ENCODE assay signal across 18 cellular contexts in the genomic region with DNA sequence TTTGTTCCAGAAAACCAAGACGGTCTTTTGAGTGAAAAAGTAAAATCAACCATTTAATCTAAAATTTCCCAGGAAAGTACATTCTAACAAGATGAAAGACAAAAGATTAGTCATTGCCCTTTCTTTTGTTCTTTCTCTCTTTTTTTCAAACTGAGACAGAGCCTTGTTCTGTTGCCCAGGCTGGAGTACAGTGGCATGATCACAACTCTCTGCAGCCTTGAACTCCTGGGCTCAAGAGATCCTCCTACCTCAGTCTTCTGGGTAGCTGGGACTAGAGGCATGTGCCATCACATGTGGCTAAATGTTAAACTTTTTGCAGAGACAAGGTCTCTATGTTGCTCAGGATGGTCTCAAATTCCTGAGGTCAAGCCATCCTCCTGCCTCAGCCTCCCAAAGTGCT.
A peak's percentile ranks its signal among the peaks of the same experiment; 100 is the strongest.
DNase-seq lines count a peak whose midpoint lies in the region; ATAC-seq and TF ChIP-seq lines count a peak whose summit lies in the region.
"Had no signal": no experiment of that assay in that cellular context is flagged by ENCODE, and none has a peak within 500 bp of the region (broad histone marks: within the 10 kb centered on the region; RNA-seq: fewer than 3 reads in every experiment).

No MANE protein-coding gene starts in this region.

- peaks cover 37% of the 10 kb centered on the region for H3K36me3 ChIP-seq in CD4-positive, CD25-positive, alpha-beta regulatory T cell (ENCODE audit: control insufficient read depth, insufficient read depth, low read length)
- H3K36me3 ChIP-seq in mesenchymal stem cell (ENCODE audit: control insufficient read depth in 1 of 2, insufficient read depth in 2 of 2, low read depth in 1 of 2, low read length in 2 of 2), result peaks cover 0 to 8% of the 10 kb centered on the region in 2 experiments

- H3K27me3 Mint-ChIP-seq in activated CD8-positive, alpha-beta T cell treated with anti-CD3 and anti-CD28 coated beads for 36 hours, result no peaks in the 10 kb centered on the region
- H3K27me3 Mint-ChIP-seq in activated CD8-positive, alpha-beta T cell treated with anti-CD3 and anti-CD28 coated beads, Interleukin-2, amount 10 ng/mL, durations not matched to agents 7 days and 5 days (ENCODE audit: low read depth), result no peaks in the 10 kb centered on the region
- H3K27me3 Mint-ChIP-seq in CD4-positive, CD25-positive, alpha-beta regulatory T cell, result no peaks in the 10 kb centered on the region
- H3K27me3 Mint-ChIP-seq in activated T-helper 1 cell treated with anti-CD3 and anti-CD28 coated beads, Interleukin-12 subunit alpha, Interleukin-12 subunit beta, Interleukin-2, Interleukin-4 antibody, amounts not matched to agents 30 ng/mL and 10 ng/mL and 1 ng/mL, durations not matched to agents 14 hours and 24 hours and 36 hours (ENCODE audit: insufficient read depth), result no peaks in the 10 kb centered on the region
- no peaks in the 10 kb centered on the region for H3K27me3 Mint-ChIP-seq in naive thymus-derived CD8-positive, alpha-beta T cell
- no peaks in the 10 kb centered on the region for H3K27me3 Mint-ChIP-seq in chondrocyte (ENCODE audit: low read depth)

- no peak for ATAC-seq in activated CD8-positive, alpha-beta T cell treated with anti-CD3 and anti-CD28 coated beads for 36 hours
- ATAC-seq in activated CD8-positive, alpha-beta T cell treated with anti-CD3 and anti-CD28 coated beads, Interleukin-2, amount 10 ng/mL, durations not matched to agents 7 days and 5 days, result no peak
- ATAC-seq in CD4-positive, CD25-positive, alpha-beta regulatory T cell (ENCODE audit: low read depth in 2 of 2), result no peak
- ATAC-seq in naive thymus-derived CD8-positive, alpha-beta T cell, result no peak
- no peak for ATAC-seq in GM18858 (IDR thresholded peaks at IDR 0.05; ENCODE audit: unreplicated experiment)
- ATAC-seq: K562 had no signal

- intact Hi-C loops in activated CD8-positive, alpha-beta T cell treated with anti-CD3 and anti-CD28 coated beads for 36 hours (cut with micrococcal nuclease), result no loop called here
- intact Hi-C loops in activated T-helper 1 cell treated with anti-CD3 and anti-CD28 coated beads, Interleukin-12 subunit alpha, Interleukin-12 subunit beta, Interleukin-2, Interleukin-4 antibody, amounts not matched to agents 30 ng/mL and 10 ng/mL and 1 ng/mL, durations not matched to agents 14 hours and 24 hours and 36 hours (cut with micrococcal nuclease), result no loop called here

- no peaks in the 10 kb centered on the region for H3K27me3 ChIP-seq in CD4-positive, CD25-positive, alpha-beta regulatory T cell (ENCODE audit: control insufficient read depth, insufficient read depth, low read length)
- no peaks in the 10 kb centered on the region for H3K27me3 ChIP-seq in mesenchymal stem cell (ENCODE audit: control insufficient read depth in 1 of 2, insufficient read depth in 1 of 2, low read length in 2 of 2)

- H3K4me3 Mint-ChIP-seq in activated CD8-positive, alpha-beta T cell treated with anti-CD3 and anti-CD28 coated beads for 36 hours, result no peak overlapping the region
- H3K4me3 Mint-ChIP-seq in activated CD8-positive, alpha-beta T cell treated with anti-CD3 and anti-CD28 coated beads, Interleukin-2, amount 10 ng/mL, durations not matched to agents 7 days and 5 days, result no peak overlapping the region
- no peak overlapping the region for H3K4me3 Mint-ChIP-seq in CD4-positive, CD25-positive, alpha-beta regulatory T cell
- H3K4me3 Mint-ChIP-seq in activated T-helper 1 cell treated with anti-CD3 and anti-CD28 coated beads, Interleukin-12 subunit alpha, Interleukin-12 subunit beta, Interleukin-2, Interleukin-4 antibody, amounts not matched to agents 30 ng/mL and 10 ng/mL and 1 ng/mL, durations not matched to agents 14 hours and 24 hours and 36 hours, result no peak overlapping the region
- H3K4me3 Mint-ChIP-seq in naive thymus-derived CD8-positive, alpha-beta T cell, result peak overlapping the region in 8 of 10 donors; percentile 5 to 54 (median 32)
- no peak overlapping the region for H3K4me3 Mint-ChIP-seq in chondrocyte (ENCODE audit: unreplicated experiment)

- peaks cover 8% of the 10 kb centered on the region for H3K4me1 ChIP-seq in CD4-positive, CD25-positive, alpha-beta regulatory T cell (ENCODE audit: control insufficient read depth, insufficient read depth, low read length, poor library complexity, severe bottlenecking)
- peaks cover 1% of the 10 kb centered on the region for H3K4me1 ChIP-seq in mesenchymal stem cell (ENCODE audit: control insufficient read depth, insufficient read depth, low read depth, low read length)

- H2BK120ac ChIP-seq in mesenchymal stem cell (ENCODE audit: low read depth, low read length), result no peak overlapping the region

- H2AFZ ChIP-seq in mesenchymal stem cell (ENCODE audit: low read depth, low read length), result no peak overlapping the region

- H3K9ac ChIP-seq in mesenchymal stem cell (ENCODE audit: low read length), result no peak overlapping the region

- no peak overlapping the region for H4K91ac ChIP-seq in mesenchymal stem cell (ENCODE audit: low read length)

- CTCF ChIA-PET in activated CD8-positive, alpha-beta T cell treated with anti-CD3 and anti-CD28 coated beads for 36 hours (lab: Charles Lee), result interaction anchor here (0.9 to 1.3 kb wide), 2 partner anchors 11 to 13 kb away, joined by 4 to 8 read pairs; no protein-coding TSS in a partner anchor
- CTCF ChIA-PET in activated CD8-positive, alpha-beta T cell treated with anti-CD3 and anti-CD28 coated beads, Interleukin-2, amount 10 ng/mL, durations not matched to agents 7 days and 5 days (lab: Charles Lee), result interaction anchor here (1.3 kb wide), 1 partner anchor 10 kb away, joined by 6 read pairs; no protein-coding TSS in a partner anchor

- H2BK15ac ChIP-seq in mesenchymal stem cell (ENCODE audit: low read depth, poor library complexity, severe bottlenecking), result no peak overlapping the region

- H3K4ac ChIP-seq in mesenchymal stem cell (ENCODE audit: low read depth in 1 of 2, low read length in 2 of 2), result no peak overlapping the region

- no peak overlapping the region for H3K23ac ChIP-seq in mesenchymal stem cell (ENCODE audit: low read length in 2 of 2)

- POLR2A ChIA-PET in activated CD8-positive, alpha-beta T cell treated with anti-CD3 and anti-CD28 coated beads for 36 hours (lab: Charles Lee), result no interaction called here
- POLR2A ChIA-PET in activated CD8-positive, alpha-beta T cell treated with anti-CD3 and anti-CD28 coated beads, Interleukin-2, amount 10 ng/mL, durations not matched to agents 7 days and 5 days (lab: Charles Lee), result no interaction called here
- POLR2A ChIA-PET in naive thymus-derived CD8-positive, alpha-beta T cell (lab: Charles Lee), result interaction anchor here (0.6 to 2.3 kb wide), 6 partner anchors 11 to 47 kb away, joined by 3 to 6 read pairs (median 4); no protein-coding TSS in a partner anchor

- no peak overlapping the region for H3K27ac ChIP-seq in CD4-positive, CD25-positive, alpha-beta regulatory T cell (ENCODE audit: insufficient read depth, low read length, poor library complexity, severe bottlenecking)
- H3K27ac ChIP-seq in mesenchymal stem cell (ENCODE audit: low read length, poor library complexity, severe bottlenecking), result no peak overlapping the region
- H3K27ac ChIP-seq: HL-60 had no signal

- no peak for TF ChIP-seq CTCF in activated CD8-positive, alpha-beta T cell treated with anti-CD3 and anti-CD28 coated beads for 36 hours (IDR thresholded peaks at IDR 0.05)
- no peak for TF ChIP-seq CTCF in chondrocyte (IDR thresholded peaks at IDR 0.05)

- no peak overlapping the region for H2BK12ac ChIP-seq in mesenchymal stem cell (ENCODE audit: low read length in 2 of 2)

- peaks cover 3% of the 10 kb centered on the region for H3K79me1 ChIP-seq in mesenchymal stem cell (replicated peaks; ENCODE audit: low read length, poor library complexity, severe bottlenecking)

- H3K4me3 ChIP-seq in CD4-positive, CD25-positive, alpha-beta regulatory T cell (ENCODE audit: low read depth, low read length), result no peak overlapping the region
- no peak overlapping the region for H3K4me3 ChIP-seq in mesenchymal stem cell (ENCODE audit: insufficient read depth in 1 of 2, low read depth in 1 of 2, low read length in 2 of 2)
- H3K4me3 ChIP-seq: K562 had no signal

- peak overlapping the region; percentile 77 for H3K27ac Mint-ChIP-seq in activated CD8-positive, alpha-beta T cell treated with anti-CD3 and anti-CD28 coated beads for 36 hours
- no peak overlapping the region for H3K27ac Mint-ChIP-seq in activated CD8-positive, alpha-beta T cell treated with anti-CD3 and anti-CD28 coated beads, Interleukin-2, amount 10 ng/mL, durations not matched to agents 7 days and 5 days
- H3K27ac Mint-ChIP-seq in CD4-positive, CD25-positive, alpha-beta regulatory T cell, result peak overlapping the region in 2 of 3 donors; percentile 17 to 90
- H3K27ac Mint-ChIP-seq in activated T-helper 1 cell treated with anti-CD3 and anti-CD28 coated beads, Interleukin-12 subunit alpha, Interleukin-12 subunit beta, Interleukin-2, Interleukin-4 antibody, amounts not matched to agents 30 ng/mL and 10 ng/mL and 1 ng/mL, durations not matched to agents 14 hours and 24 hours and 36 hours, result peak overlapping the region; percentile 41
- peak overlapping the region; percentile 62 to 94 (median 86) for H3K27ac Mint-ChIP-seq in naive thymus-derived CD8-positive, alpha-beta T cell
- no peak overlapping the region for H3K27ac Mint-ChIP-seq in chondrocyte (ENCODE audit: unreplicated experiment)

- H2BK5ac ChIP-seq in mesenchymal stem cell (ENCODE audit: low read depth, low read length, poor library complexity, severe bottlenecking), result no peak overlapping the region

- peaks cover 76% of the 10 kb centered on the region for H3K36me3 Mint-ChIP-seq in activated CD8-positive, alpha-beta T cell treated with anti-CD3 and anti-CD28 coated beads for 36 hours (ENCODE audit: low read depth)
- H3K36me3 Mint-ChIP-seq in activated CD8-positive, alpha-beta T cell treated with anti-CD3 and anti-CD28 coated beads, Interleukin-2, amount 10 ng/mL, durations not matched to agents 7 days and 5 days (ENCODE audit: low read depth), result peaks cover 71% of the 10 kb centered on the region
- H3K36me3 Mint-ChIP-seq in CD4-positive, CD25-positive, alpha-beta regulatory T cell, result peaks cover 56% of the 10 kb centered on the region
- peaks cover 61% of the 10 kb centered on the region for H3K36me3 Mint-ChIP-seq in activated T-helper 1 cell treated with anti-CD3 and anti-CD28 coated beads, Interleukin-12 subunit alpha, Interleukin-12 subunit beta, Interleukin-2, Interleukin-4 antibody, amounts not matched to agents 30 ng/mL and 10 ng/mL and 1 ng/mL, durations not matched to agents 14 hours and 24 hours and 36 hours (ENCODE audit: low read depth)
- peaks cover 37 to 87% (median 70%) of the 10 kb centered on the region in 3 donors for H3K36me3 Mint-ChIP-seq in naive thymus-derived CD8-positive, alpha-beta T cell
- peaks cover 51% of the 10 kb centered on the region for H3K36me3 Mint-ChIP-seq in chondrocyte (ENCODE audit: low read depth)

- H3K18ac ChIP-seq in mesenchymal stem cell (ENCODE audit: low read depth in 1 of 2, low read length in 2 of 2), result no peak overlapping the region

- H4K8ac ChIP-seq in mesenchymal stem cell (ENCODE audit: low read length), result no peak overlapping the region

- no peak overlapping the region for H2AK5ac ChIP-seq in mesenchymal stem cell (ENCODE audit: low read length, severe bottlenecking)

- H3K4me1 Mint-ChIP-seq in activated CD8-positive, alpha-beta T cell treated with anti-CD3 and anti-CD28 coated beads for 36 hours (ENCODE audit: low read depth), result peaks cover 68% of the 10 kb centered on the region
- peaks cover 26% of the 10 kb centered on the region for H3K4me1 Mint-ChIP-seq in activated CD8-positive, alpha-beta T cell treated with anti-CD3 and anti-CD28 coated beads, Interleukin-2, amount 10 ng/mL, durations not matched to agents 7 days and 5 days (ENCODE audit: low read depth)
- peaks cover 14 to 54% (median 25%) of the 10 kb centered on the region in 4 donors for H3K4me1 Mint-ChIP-seq in CD4-positive, CD25-positive, alpha-beta regulatory T cell
- peaks cover 31% of the 10 kb centered on the region for H3K4me1 Mint-ChIP-seq in activated T-helper 1 cell treated with anti-CD3 and anti-CD28 coated beads, Interleukin-12 subunit alpha, Interleukin-12 subunit beta, Interleukin-2, Interleukin-4 antibody, amounts not matched to agents 30 ng/mL and 10 ng/mL and 1 ng/mL, durations not matched to agents 14 hours and 24 hours and 36 hours (ENCODE audit: low read depth)
- H3K4me1 Mint-ChIP-seq in naive thymus-derived CD8-positive, alpha-beta T cell, result peaks cover 35 to 82% (median 78%) of the 10 kb centered on the region in 4 donors
- peaks cover 45% of the 10 kb centered on the region for H3K4me1 Mint-ChIP-seq in chondrocyte (ENCODE audit: low read depth)

- no peak overlapping the region for H3K4me2 ChIP-seq in mesenchymal stem cell (ENCODE audit: low read length, poor library complexity, severe bottlenecking)

- 88% methylated on average over 1 of the region's 1 CpG for WGBS in mesenchymal stem cell

- H3K9me3 Mint-ChIP-seq in activated CD8-positive, alpha-beta T cell treated with anti-CD3 and anti-CD28 coated beads for 36 hours, result peaks cover 12% of the 10 kb centered on the region
- no peaks in the 10 kb centered on the region for H3K9me3 Mint-ChIP-seq in activated CD8-positive, alpha-beta T cell treated with anti-CD3 and anti-CD28 coated beads, Interleukin-2, amount 10 ng/mL, durations not matched to agents 7 days and 5 days (ENCODE audit: insufficient read depth)
- H3K9me3 Mint-ChIP-seq in CD4-positive, CD25-positive, alpha-beta regulatory T cell, result no peaks in the 10 kb centered on the region
- peaks cover 12% of the 10 kb centered on the region for H3K9me3 Mint-ChIP-seq in activated T-helper 1 cell treated with anti-CD3 and anti-CD28 coated beads, Interleukin-12 subunit alpha, Interleukin-12 subunit beta, Interleukin-2, Interleukin-4 antibody, amounts not matched to agents 30 ng/mL and 10 ng/mL and 1 ng/mL, durations not matched to agents 14 hours and 24 hours and 36 hours
- peaks cover 0 to 4% (median 0%) of the 10 kb centered on the region in 9 donors for H3K9me3 Mint-ChIP-seq in naive thymus-derived CD8-positive, alpha-beta T cell
- no peaks in the 10 kb centered on the region for H3K9me3 Mint-ChIP-seq in chondrocyte (ENCODE audit: low read depth)

- H3K14ac ChIP-seq in mesenchymal stem cell (ENCODE audit: low read length in 2 of 2), result no peak overlapping the region

- H3K9me3 ChIP-seq in CD4-positive, CD25-positive, alpha-beta regulatory T cell (ENCODE audit: control insufficient read depth in 2 of 2, low read length in 2 of 2), result no peaks in the 10 kb centered on the region
- no peaks in the 10 kb centered on the region for H3K9me3 ChIP-seq in mesenchymal stem cell (ENCODE audit: control insufficient read depth, low read length)

- DNase-seq in activated CD8-positive, alpha-beta T cell treated with anti-CD3 and anti-CD28 coated beads for 36 hours, result no peak
- DNase-seq in activated CD8-positive, alpha-beta T cell treated with anti-CD3 and anti-CD28 coated beads, Interleukin-2, amount 10 ng/mL, durations not matched to agents 7 days and 5 days, result no peak
- no peak for DNase-seq in CD4-positive, CD25-positive, alpha-beta regulatory T cell
- no peak for DNase-seq in activated T-helper 1 cell treated with anti-CD3 and anti-CD28 coated beads, Interleukin-12 subunit alpha, Interleukin-12 subunit beta, Interleukin-2, Interleukin-4 antibody, amounts not matched to agents 30 ng/mL and 10 ng/mL and 1 ng/mL, durations not matched to agents 14 hours and 24 hours and 36 hours (ENCODE audit: low spot score)
- no peak for DNase-seq in naive thymus-derived CD8-positive, alpha-beta T cell
- DNase-seq in mesenchymal stem cell, result no peak
- DNase-seq in chondrocyte (ENCODE audit: low spot score), result no peak
- DNase-seq: C1 segment of cervical spinal cord; GF-D8; GOT3; NCI-H146; NCI-H2107; NCI-H345; NCI-H526 treated with DMSO at 0.1 percent for 48 hours; NK-92 treated with Interleukin-12 subunit alpha and Interleukin-12 subunit beta, amount 100 ng/mL, for 24 hours had no signal

Comparison
In these comparisons a context has a peak if more than half of its experiments do, and no peak if none do; other contexts are left out.
1. H3K27ac Mint-ChIP-seq: peak in activated CD8-positive, alpha-beta T cell treated with anti-CD3 and anti-CD28 coated beads for 36 hours (single experiment), CD4-positive, CD25-positive, alpha-beta regulatory T cell (2 of 3), activated T-helper 1 cell treated with anti-CD3 and anti-CD28 coated beads, Interleukin-12 subunit alpha, Interleukin-12 subunit beta, Interleukin-2, Interleukin-4 antibody, amounts not matched to agents 30 ng/mL and 10 ng/mL and 1 ng/mL, durations not matched to agents 14 hours and 24 hours and 36 hours (single experiment) and naive thymus-derived CD8-positive, alpha-beta T cell (10 of 10); none in activated CD8-positive, alpha-beta T cell treated with anti-CD3 and anti-CD28 coated beads, Interleukin-2, amount 10 ng/mL, durations not matched to agents 7 days and 5 days (single experiment) and chondrocyte (single experiment).
2. H3K4me3 Mint-ChIP-seq: peak in naive thymus-derived CD8-positive, alpha-beta T cell (8 of 10); none in activated CD8-positive, alpha-beta T cell treated with anti-CD3 and anti-CD28 coated beads for 36 hours (single experiment), activated CD8-positive, alpha-beta T cell treated with anti-CD3 and anti-CD28 coated beads, Interleukin-2, amount 10 ng/mL, durations not matched to agents 7 days and 5 days (single experiment), CD4-positive, CD25-positive, alpha-beta regulatory T cell (0 of 4), activated T-helper 1 cell treated with anti-CD3 and anti-CD28 coated beads, Interleukin-12 subunit alpha, Interleukin-12 subunit beta, Interleukin-2, Interleukin-4 antibody, amounts not matched to agents 30 ng/mL and 10 ng/mL and 1 ng/mL, durations not matched to agents 14 hours and 24 hours and 36 hours (single experiment) and chondrocyte (single experiment).